Comparison of ENCODE assay signal across 37 cellular contexts in genomic region chr19:49977111-49977510, GRCh38. TPM values are rescaled to one million over a fixed set of nuclear protein-coding genes. Genes with fewer than 3 reads are reported as not detected.
"Had no signal": no experiment of that assay in that cellular context is flagged by ENCODE, and none has a peak within 500 bp of the region (broad histone marks: within the 10 kb centered on the region; RNA-seq: fewer than 3 reads in every experiment).

No MANE protein-coding gene starts in this region.

- H3K27me3 Mint-ChIP-seq: activated B cell treated with CpG ODN at 0.5 μM for 24 hours; activated CD4-positive, alpha-beta memory T cell treated with anti-CD3 and anti-CD28 coated beads for 36 hours; activated naive CD8-positive, alpha-beta T cell treated with anti-CD3 and anti-CD28 coated beads for 36 hours; T-cell had no signal

- H3K9me3 Mint-ChIP-seq: activated B cell treated with CpG ODN at 0.5 μM for 24 hours; activated CD4-positive, alpha-beta memory T cell treated with anti-CD3 and anti-CD28 coated beads for 36 hours; activated naive CD4-positive, alpha-beta T cell treated with anti-CD3 and anti-CD28 coated beads, Interleukin-2, amount 10 ng/mL, durations not matched to agents 7 days and 5 days; activated naive CD8-positive, alpha-beta T cell treated with anti-CD3 and anti-CD28 coated beads for 36 hours; activated T-cell treated with anti-CD3 and anti-CD28 coated beads, Interleukin-2, amount 50 U/mL, for 4 hours; activated T-helper 1 cell treated with anti-CD3 and anti-CD28 coated beads, Interleukin-12 subunit alpha, Interleukin-12 subunit beta, Interleukin-2, Interleukin-4 antibody, amounts not matched to agents 30 ng/mL and 10 ng/mL and 1 ng/mL, durations not matched to agents 14 hours and 24 hours and 36 hours; T-cell had no signal

- ATAC-seq: activated T-cell treated with anti-CD3 and anti-CD28 coated beads, Interleukin-2, amount 50 U/mL, for 4 hours; Panc1; SK-N-SH treated with all-trans-retinoic acid at 6 μM for 48 hours; T-cell had no signal

- H3K27ac Mint-ChIP-seq: activated B cell treated with CpG ODN at 0.5 μM for 24 hours; activated CD4-positive, alpha-beta memory T cell treated with anti-CD3 and anti-CD28 coated beads for 36 hours; activated naive CD4-positive, alpha-beta T cell treated with anti-CD3 and anti-CD28 coated beads, Interleukin-2, amount 10 ng/mL, durations not matched to agents 7 days and 5 days; activated naive CD8-positive, alpha-beta T cell treated with anti-CD3 and anti-CD28 coated beads for 36 hours; activated T-helper 1 cell treated with anti-CD3 and anti-CD28 coated beads, Interleukin-12 subunit alpha, Interleukin-12 subunit beta, Interleukin-2, Interleukin-4 antibody, amounts not matched to agents 30 ng/mL and 10 ng/mL and 1 ng/mL, durations not matched to agents 14 hours and 24 hours and 36 hours; T-cell had no signal

- DNase-seq: activated B cell treated with CpG ODN at 0.5 μM for 24 hours; activated CD4-positive, alpha-beta memory T cell treated with anti-CD3 and anti-CD28 coated beads for 36 hours; activated CD4-positive, alpha-beta T cell treated with anti-CD3 and anti-CD28 coated beads for 4 hours; activated CD4-positive, alpha-beta T cell treated with anti-CD3 and anti-CD28 coated beads, Interleukin-2, amount 50 U/mL, for 1 hour; activated CD4-positive, CD25-positive, alpha-beta regulatory T cell treated with anti-CD3 and anti-CD28 coated beads, Interleukin-2, amount 50 U/mL, for 72 hours; activated CD8-positive, alpha-beta memory T cell treated with anti-CD3 and anti-CD28 coated beads, Interleukin-2, amount 50 U/mL, for 4 hours; activated gamma-delta T cell treated with Interleukin-2 at 50 U/mL for 16 hours; activated naive CD4-positive, alpha-beta T cell treated with anti-CD3 and anti-CD28 coated beads, Interleukin-2, amount 10 ng/mL, durations not matched to agents 7 days and 5 days; activated naive CD8-positive, alpha-beta T cell treated with anti-CD3 and anti-CD28 coated beads for 36 hours; activated T-cell treated with anti-CD3 and anti-CD28 coated beads for 4 hours; activated T-cell treated with anti-CD3 and anti-CD28 coated beads, Interleukin-2, amount 50 U/mL, for 4 hours; amniotic stem cell; aorta; brain microvascular endothelial cell; central memory CD4-positive, alpha-beta T cell; Kasumi-1; KG1; MG63; NCI-H1048; NCI-H1105 treated with DMSO at 0.1 percent for 48 hours; NCI-H1436; NCI-H1694; NCI-H1930; NCI-H2081 treated with DMSO at 0.1 percent for 48 hours; NCI-H226; NCI-H446 treated with DMSO at 0.1 percent for 48 hours; NCI-H524; NCI-H69; SIG-M5; T-cell; T-helper 2 cell; T-helper 9 cell had no signal

- H3K4me3 Mint-ChIP-seq: activated B cell treated with CpG ODN at 0.5 μM for 24 hours; activated CD4-positive, alpha-beta memory T cell treated with anti-CD3 and anti-CD28 coated beads for 36 hours; activated naive CD4-positive, alpha-beta T cell treated with anti-CD3 and anti-CD28 coated beads, Interleukin-2, amount 10 ng/mL, durations not matched to agents 7 days and 5 days; activated naive CD8-positive, alpha-beta T cell treated with anti-CD3 and anti-CD28 coated beads for 36 hours; activated T-cell treated with anti-CD3 and anti-CD28 coated beads, Interleukin-2, amount 50 U/mL, for 4 hours; activated T-helper 1 cell treated with anti-CD3 and anti-CD28 coated beads, Interleukin-12 subunit alpha, Interleukin-12 subunit beta, Interleukin-2, Interleukin-4 antibody, amounts not matched to agents 30 ng/mL and 10 ng/mL and 1 ng/mL, durations not matched to agents 14 hours and 24 hours and 36 hours; T-cell had no signal

- H3K9me3 ChIP-seq: MG63 had no signal

- H3K4me1 Mint-ChIP-seq: activated B cell treated with CpG ODN at 0.5 μM for 24 hours; activated naive CD4-positive, alpha-beta T cell treated with anti-CD3 and anti-CD28 coated beads, Interleukin-2, amount 10 ng/mL, durations not matched to agents 7 days and 5 days; activated naive CD8-positive, alpha-beta T cell treated with anti-CD3 and anti-CD28 coated beads for 36 hours; T-cell had no signal

RNA-seq across cellular contexts. Expression of gene SIGLEC11, which starts 16.1 kb away (rescaled TPM):
- total RNA-seq: activated B cell treated with CpG ODN at 0.5 μM for 24 hours; activated CD4-positive, alpha-beta memory T cell treated with anti-CD3 and anti-CD28 coated beads for 36 hours; activated naive CD8-positive, alpha-beta T cell treated with anti-CD3 and anti-CD28 coated beads for 36 hours; activated T-cell treated with anti-CD3 and anti-CD28 coated beads, Interleukin-2, amount 50 U/mL, for 4 hours; activated T-helper 1 cell treated with anti-CD3 and anti-CD28 coated beads, Interleukin-12 subunit alpha, Interleukin-12 subunit beta, Interleukin-2, Interleukin-4 antibody, amounts not matched to agents 30 ng/mL and 10 ng/mL and 1 ng/mL, durations not matched to agents 14 hours and 24 hours and 36 hours; RPMI7951; SK-MEL-5 had no signal
